Comparison of ENCODE assay signal across 10 cellular contexts in the genomic region with DNA sequence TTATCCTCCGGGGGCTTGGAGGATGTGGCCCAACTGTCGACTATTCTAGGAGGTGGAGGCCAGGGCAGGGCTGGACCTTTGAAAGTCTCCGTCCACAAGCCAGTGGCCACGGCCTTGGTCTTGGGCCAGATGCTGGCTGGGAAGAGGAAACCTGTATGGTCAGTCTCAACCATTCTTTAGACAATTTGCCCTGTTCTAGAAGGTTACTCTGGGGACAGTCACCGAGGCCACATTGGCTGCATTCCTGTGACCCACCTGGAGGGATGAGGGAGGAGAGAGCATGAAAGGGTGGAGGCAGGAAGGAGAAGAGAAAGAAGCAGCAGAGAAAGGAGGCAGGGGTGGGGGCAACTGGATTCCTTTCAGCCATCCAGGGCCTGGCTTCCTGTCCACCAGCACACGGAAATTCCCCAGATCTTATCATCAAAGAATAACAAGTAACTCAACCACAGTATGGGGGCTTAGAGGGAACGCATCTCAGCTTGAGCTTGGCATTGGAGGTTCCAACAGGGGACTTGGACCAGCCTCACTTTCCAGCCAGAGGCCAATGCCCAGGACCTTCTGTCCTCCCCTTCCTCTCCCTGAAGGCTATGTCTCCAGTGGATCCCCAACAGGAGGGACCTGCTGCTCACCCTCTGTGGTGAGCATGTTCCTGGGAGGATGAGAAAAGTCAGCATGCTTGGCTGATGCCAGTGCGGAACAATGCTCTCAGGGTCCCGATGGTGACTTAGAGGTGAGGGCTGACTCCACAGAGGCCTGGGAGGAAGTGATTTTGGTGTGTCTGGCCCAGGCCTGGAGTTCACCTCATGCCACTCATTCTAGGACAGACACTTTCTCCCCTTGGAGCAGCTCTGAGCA. TPM values are rescaled to one million over a fixed set of nuclear protein-coding genes. Genes with fewer than 3 reads are reported as not detected.
DNase-seq lines count a peak whose midpoint lies in the region; ATAC-seq and TF ChIP-seq lines count a peak whose summit lies in the region.
"Had no signal": no experiment of that assay in that cellular context is flagged by ENCODE, and none has a peak within 500 bp of the region (broad histone marks: within the 10 kb centered on the region; RNA-seq: fewer than 3 reads in every experiment).

No MANE protein-coding gene starts in this region.

- no peak overlapping the region for H4K5ac ChIP-seq in H9 (ENCODE audit: insufficient read length, low read depth, low read length)

- no peak overlapping the region for H3K18ac ChIP-seq in H9 (ENCODE audit: insufficient read length, low read depth, low read length)

- H4K91ac ChIP-seq in H9 (ENCODE audit: insufficient read length, low read depth, low read length): no peak overlapping the region

- WGBS in H9 (ENCODE audit: extremely low coverage, insufficient read length, low lambda C conversion rate): no CpG with 5 or more reads among the region's 9 CpGs

- H3K4me2 ChIP-seq in H9 (ENCODE audit: insufficient read depth, insufficient read length, low read length): no peak overlapping the region

- H3K79me1 ChIP-seq in H9 (ENCODE audit: insufficient read depth, low read depth, low read length, poor library complexity, severe bottlenecking): no peaks in the 10 kb centered on the region

- no peak overlapping the region for H4K8ac ChIP-seq in H9 (replicated peaks; ENCODE audit: insufficient read length, low read depth, low read length)

- no peak overlapping the region for H3K56ac ChIP-seq in H9 (ENCODE audit: insufficient read length, low read depth, low read length)

- H2BK120ac ChIP-seq in H9 (ENCODE audit: low read depth, low read length, poor library complexity, severe bottlenecking): no peak overlapping the region

- H2AK5ac ChIP-seq in H9 (ENCODE audit: insufficient read length, low read length): no peak overlapping the region

- H3K9ac ChIP-seq in HUES6 (ENCODE audit: low read length) (peak overlapping the region; percentile 21), subcutaneous abdominal adipose tissue (ENCODE audit: low read length in 5 of 5) (no peak overlapping the region), H9 (ENCODE audit: extremely low read depth, insufficient read length, low read length) (no peak overlapping the region)

- intact Hi-C loops in activated T-helper 2 cell treated with anti-CD3 and anti-CD28 coated beads, Interferon-gamma antibody, Interleukin-2, Interleukin-4, amounts not matched to agents 10 μg/mL and 5 μg/mL and 100 μg/mL, durations not matched to agents 14 hours and 24 hours and 36 hours (cut with micrococcal nuclease): loop anchor here (1.0 kb wide), 1 partner anchor 31 kb away; the partner anchor contains the start of gene TGM2

- H3K9me3 Mint-ChIP-seq in activated T-helper 2 cell treated with anti-CD3 and anti-CD28 coated beads, Interferon-gamma antibody, Interleukin-2, Interleukin-4, amounts not matched to agents 10 μg/mL and 5 μg/mL and 100 μg/mL, durations not matched to agents 14 hours and 24 hours and 36 hours: no peaks in the 10 kb centered on the region
- H3K9me3 Mint-ChIP-seq in H9: no peaks in the 10 kb centered on the region
- H3K9me3 Mint-ChIP-seq: stimulated activated memory B cell treated with anti-CD40 and anti-IgM and Interleukin-4, amounts not matched to agents 10 μg/mL and 1 μg/mL and 100 μg/mL, for 72 hours had no signal

- no peak overlapping the region for H3K23ac ChIP-seq in H9 (ENCODE audit: insufficient read length, low read depth, low read length)

- no peak overlapping the region for H2BK15ac ChIP-seq in H9 (ENCODE audit: low read depth, low read length)

- no peak overlapping the region for H3K4me3 ChIP-seq in HUES6 (ENCODE audit: low read depth, low read length)
- no peak overlapping the region for H3K4me3 ChIP-seq in subcutaneous abdominal adipose tissue (ENCODE audit: low read depth in 1 of 5, low read length in 5 of 5)
- H3K4me3 ChIP-seq: ovary had no signal

- H4K20me1 ChIP-seq in H9 (ENCODE audit: control insufficient read depth, insufficient read depth, insufficient read length): no peaks in the 10 kb centered on the region

- H3K27me3 ChIP-seq in HUES6 (ENCODE audit: control insufficient read depth, insufficient read depth, low read length) (no peaks in the 10 kb centered on the region), subcutaneous abdominal adipose tissue (ENCODE audit: control insufficient read depth in 5 of 5, insufficient read depth in 4 of 5, low read length in 5 of 5) (no peaks in the 10 kb centered on the region), H9 (ENCODE audit: insufficient read depth, low read length) (no peaks in the 10 kb centered on the region)
- H3K27me3 ChIP-seq: ovary had no signal

- no peak overlapping the region for H3K27ac ChIP-seq in HUES6 (ENCODE audit: low read depth, low read length)
- peak overlapping the region; percentile 46 for H3K27ac ChIP-seq in subcutaneous abdominal adipose tissue (ENCODE audit: low read depth, low read length)
- no peak overlapping the region for H3K27ac ChIP-seq in H9 (ENCODE audit: insufficient read length, low read depth, low read length)
- H3K27ac ChIP-seq: ovary had no signal

- no peak overlapping the region for H3K14ac ChIP-seq in H9 (ENCODE audit: insufficient read depth, low read length)

- H3K4me1 Mint-ChIP-seq in activated T-helper 2 cell treated with anti-CD3 and anti-CD28 coated beads, Interferon-gamma antibody, Interleukin-2, Interleukin-4, amounts not matched to agents 10 μg/mL and 5 μg/mL and 100 μg/mL, durations not matched to agents 14 hours and 24 hours and 36 hours (ENCODE audit: low read depth): peaks cover 12% of the 10 kb centered on the region
- H3K4me1 Mint-ChIP-seq in T-helper 17 cell (peaks cover 6% of the 10 kb centered on the region), H9 (peaks cover 3 to 8% of the 10 kb centered on the region in 2 experiments)

- H2BK12ac ChIP-seq in H9 (ENCODE audit: insufficient read length, low read depth, low read length): no peak overlapping the region

- no peaks in the 10 kb centered on the region for H3K36me3 ChIP-seq in HUES6 (ENCODE audit: control insufficient read depth, insufficient read depth, low read length)
- peaks cover 0 to 24% (median 10%) of the 10 kb centered on the region in 5 donors for H3K36me3 ChIP-seq in subcutaneous abdominal adipose tissue (ENCODE audit: control insufficient read depth in 5 of 5, insufficient read depth in 5 of 5, low read length in 5 of 5)
- H3K36me3 ChIP-seq: ovary had no signal

- TF ChIP-seq CTCF in H9 (conservative IDR thresholded peaks at IDR 0.05): no peak

- no peak overlapping the region for H3K4ac ChIP-seq in H9 (ENCODE audit: low read depth, low read length)

- H3K27me3 Mint-ChIP-seq in activated T-helper 2 cell treated with anti-CD3 and anti-CD28 coated beads, Interferon-gamma antibody, Interleukin-2, Interleukin-4, amounts not matched to agents 10 μg/mL and 5 μg/mL and 100 μg/mL, durations not matched to agents 14 hours and 24 hours and 36 hours (ENCODE audit: low read depth): no peaks in the 10 kb centered on the region
- H3K27me3 Mint-ChIP-seq in T-helper 17 cell (peaks cover 15% of the 10 kb centered on the region), H9 (ENCODE audit: low read depth) (no peaks in the 10 kb centered on the region; the same call in none of the 2 replicates)
- H3K27me3 Mint-ChIP-seq: stimulated activated memory B cell treated with anti-CD40 and anti-IgM and Interleukin-4, amounts not matched to agents 10 μg/mL and 1 μg/mL and 100 μg/mL, for 72 hours had no signal

- H3K79me2 ChIP-seq in H9 (ENCODE audit: insufficient read depth, low read length): no peaks in the 10 kb centered on the region

- H3K9me3 ChIP-seq in HUES6 (ENCODE audit: control insufficient read depth, insufficient read depth, low read depth, low read length) (no peaks in the 10 kb centered on the region), subcutaneous abdominal adipose tissue (ENCODE audit: control insufficient read depth in 5 of 5, low read length in 5 of 5) (no peaks in the 10 kb centered on the region), T-helper 17 cell (ENCODE audit: control insufficient read depth, low read length, poor library complexity, severe bottlenecking) (no peaks in the 10 kb centered on the region), H9 (ENCODE audit: control insufficient read depth, low read depth, low read length) (no peaks in the 10 kb centered on the region)
- H3K9me3 ChIP-seq: ovary had no signal

- H2AFZ ChIP-seq in H9 (ENCODE audit: low read length): no peak overlapping the region

- H3K36me3 Mint-ChIP-seq in activated T-helper 2 cell treated with anti-CD3 and anti-CD28 coated beads, Interferon-gamma antibody, Interleukin-2, Interleukin-4, amounts not matched to agents 10 μg/mL and 5 μg/mL and 100 μg/mL, durations not matched to agents 14 hours and 24 hours and 36 hours (ENCODE audit: low read depth): no peaks in the 10 kb centered on the region
- no peaks in the 10 kb centered on the region for H3K36me3 Mint-ChIP-seq in T-helper 17 cell (ENCODE audit: low read depth)
- H3K36me3 Mint-ChIP-seq in H9 (ENCODE audit: insufficient read depth in 1 of 3, low read depth in 3 of 3): no peaks in the 10 kb centered on the region

- no peak overlapping the region for H2BK5ac ChIP-seq in H9 (ENCODE audit: insufficient read length, low read length)

- peak overlapping the region; percentile 71 for H3K27ac Mint-ChIP-seq in activated T-helper 2 cell treated with anti-CD3 and anti-CD28 coated beads, Interferon-gamma antibody, Interleukin-2, Interleukin-4, amounts not matched to agents 10 μg/mL and 5 μg/mL and 100 μg/mL, durations not matched to agents 14 hours and 24 hours and 36 hours
- H3K27ac Mint-ChIP-seq in T-helper 17 cell (no peak overlapping the region), H9 (no peak overlapping the region; a peak in 1 of 7 replicates)

- no peak overlapping the region for H2BK20ac ChIP-seq in H9 (ENCODE audit: low read depth, low read length, poor library complexity, severe bottlenecking)

- no peak overlapping the region for H3K4me3 Mint-ChIP-seq in activated T-helper 2 cell treated with anti-CD3 and anti-CD28 coated beads, Interferon-gamma antibody, Interleukin-2, Interleukin-4, amounts not matched to agents 10 μg/mL and 5 μg/mL and 100 μg/mL, durations not matched to agents 14 hours and 24 hours and 36 hours (ENCODE audit: low read depth)
- H3K4me3 Mint-ChIP-seq in T-helper 17 cell (no peak overlapping the region), H9 (no peak overlapping the region)
- H3K4me3 Mint-ChIP-seq: stimulated activated memory B cell treated with anti-CD40 and anti-IgM and Interleukin-4, amounts not matched to agents 10 μg/mL and 1 μg/mL and 100 μg/mL, for 72 hours had no signal

- DNase-seq in activated T-helper 2 cell treated with anti-CD3 and anti-CD28 coated beads, Interferon-gamma antibody, Interleukin-2, Interleukin-4, amounts not matched to agents 10 μg/mL and 5 μg/mL and 100 μg/mL, durations not matched to agents 14 hours and 24 hours and 36 hours (ENCODE audit: low spot score): no peak
- peak; percentile 60 for DNase-seq in iPS-NIHi11 (ENCODE audit: low spot score)
- no peak for DNase-seq in T-helper 17 cell
- no peak for DNase-seq in H9

- H3K4me1 ChIP-seq in HUES6 (ENCODE audit: control insufficient read depth, insufficient read depth, low read length) (peaks cover 17% of the 10 kb centered on the region; the same call in 1 of the 2 replicates), subcutaneous abdominal adipose tissue (ENCODE audit: control insufficient read depth in 5 of 5, insufficient read depth in 5 of 5, low read length in 5 of 5) (peaks cover 0 to 20% (median 5%) of the 10 kb centered on the region in 5 donors), H9 (ENCODE audit: insufficient read depth, low read length) (no peaks in the 10 kb centered on the region)

- H3T11ph ChIP-seq in H9 (ENCODE audit: low read length): no peak overlapping the region

- H3K23me2 ChIP-seq in H9 (ENCODE audit: insufficient read length, low read depth, low read length, poor library complexity, severe bottlenecking): no peaks in the 10 kb centered on the region

- ATAC-seq in T-helper 17 cell (no peak), HG02588 (IDR thresholded peaks at IDR 0.05; ENCODE audit: unreplicated experiment) (no peak), HG03280 (IDR thresholded peaks at IDR 0.05; ENCODE audit: unreplicated experiment) (no peak)

RNA-seq across cellular contexts. Expression of gene TGM2, which starts 30.4 kb away (rescaled TPM):
- not detected in 2 replicates for total RNA-seq in activated T-helper 2 cell treated with anti-CD3 and anti-CD28 coated beads, Interferon-gamma antibody, Interleukin-2, Interleukin-4, amounts not matched to agents 10 μg/mL and 5 μg/mL and 100 μg/mL, durations not matched to agents 14 hours and 24 hours and 36 hours
- total RNA-seq in T-helper 17 cell (under 1 TPM; 0.37 to 0.76 TPM), H9 (2021) (1.1 and 1.4 TPM in 2 replicates)
